Comparison of ENCODE assay signal across 1 cellular context in genomic region chr5:144549580-144549979, GRCh38.
TF ChIP-seq lines count a peak whose summit lies in the region.

No MANE protein-coding gene starts in this region.

TF ChIP-seq in HepG2, 621 proteins besides CTCF, POLR2A, EP300 and RAD21 (continued from another document):
- TF ChIP-seq AHDC1 (CRISPR knock-in tag; IDR thresholded peaks at IDR 0.05; ENCODE audit: borderline replicate concordance) = no peak
- TF ChIP-seq ZNF7 (CRISPR knock-in tag; IDR thresholded peaks at IDR 0.05) = no peak
- no peak for TF ChIP-seq NFE2L2 (IDR thresholded peaks at IDR 0.05; ENCODE audit: low read length)
